Comparison of ENCODE assay signal across 19 cellular contexts in the genomic region with DNA sequence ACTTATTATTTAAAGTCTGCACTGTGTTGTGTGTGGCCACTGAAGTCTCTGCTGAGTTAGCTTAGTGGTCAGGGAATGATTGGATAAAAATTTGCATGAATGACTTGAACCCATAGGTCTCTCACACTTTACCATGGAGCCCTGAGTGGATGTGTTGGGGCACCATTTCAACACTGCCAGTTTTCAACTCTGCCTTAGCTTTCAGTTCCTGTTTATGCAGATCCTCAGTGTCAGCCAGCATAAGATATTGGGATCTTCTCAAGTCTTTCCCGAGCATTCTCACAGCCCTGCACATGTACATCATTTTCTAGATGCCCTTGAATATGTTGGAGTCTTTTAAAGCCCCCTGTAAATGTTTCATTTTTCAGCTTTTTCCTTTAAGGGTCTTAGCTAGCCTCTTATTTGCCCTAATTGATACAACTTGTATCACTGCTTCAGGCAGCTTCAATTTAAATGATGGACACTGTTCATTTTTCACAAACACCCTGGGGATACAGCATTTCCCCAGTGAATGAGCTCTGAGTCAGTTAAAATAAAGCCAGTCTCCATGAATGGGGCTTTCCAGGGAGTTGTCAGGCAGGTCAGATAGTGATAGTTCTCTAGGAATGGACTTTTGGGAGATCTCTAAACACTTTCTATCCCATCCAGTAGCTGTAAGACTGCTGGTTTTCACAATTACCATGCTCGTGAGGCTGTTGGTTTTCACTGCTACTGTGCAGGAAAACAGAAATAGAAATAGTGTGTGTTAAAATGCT.
DNase-seq lines count a peak whose midpoint lies in the region; ATAC-seq and TF ChIP-seq lines count a peak whose summit lies in the region.
"Had no signal": no experiment of that assay in that cellular context is flagged by ENCODE, and none has a peak within 500 bp of the region (broad histone marks: within the 10 kb centered on the region; RNA-seq: fewer than 3 reads in every experiment).

No MANE protein-coding gene starts in this region.

- H3K4me3 ChIP-seq in SJSA1 (no peak overlapping the region), epithelial cell of proximal tubule (ENCODE audit: low read depth, low read length) (no peak overlapping the region), osteoblast (ENCODE audit: insufficient read depth, low read length) (no peak overlapping the region), BE2C (ENCODE audit: low read depth, low read length) (no peak overlapping the region)
- H3K4me3 ChIP-seq: BLaER1 treated with 17β-estradiol and CSF1 and Interleukin-3, amounts not matched to agents 10 nM and 100 nM had no signal

- H3K36me3 ChIP-seq in SJSA1 (no peaks in the 10 kb centered on the region), osteoblast (ENCODE audit: insufficient read depth, low read length) (no peaks in the 10 kb centered on the region), BE2C (no peaks in the 10 kb centered on the region)
- H3K36me3 ChIP-seq: BLaER1 treated with 17β-estradiol and CSF1 and Interleukin-3, amounts not matched to agents 10 nM and 100 nM had no signal

- H4K20me1 ChIP-seq in osteoblast (ENCODE audit: insufficient read depth, low read length) = no peaks in the 10 kb centered on the region
- H4K20me1 ChIP-seq: BLaER1 treated with 17β-estradiol and CSF1 and Interleukin-3, amounts not matched to agents 10 nM and 100 nM had no signal

- H3K27ac ChIP-seq in SJSA1 (peak overlapping the region; percentile 91), osteoblast (ENCODE audit: low read depth, low read length) (peak overlapping the region; percentile 92)
- H3K27ac ChIP-seq: BLaER1 treated with 17β-estradiol and CSF1 and Interleukin-3, amounts not matched to agents 10 nM and 100 nM; KMS-11 had no signal

- no peak overlapping the region for H2AFZ ChIP-seq in osteoblast (ENCODE audit: low read length)

- no peak overlapping the region for H3K4me3 Mint-ChIP-seq in natural killer cell treated with Interleukin-12 subunit alpha and Interleukin-12 subunit beta and Interleukin-15 and Interleukin-18, amount 100 ng/mL, for 72 hours
- H3K4me3 Mint-ChIP-seq: activated T-cell treated with anti-CD3 and anti-CD28 coated beads, Interleukin-2, amount 50 U/mL, for 4 hours; effector memory CD8-positive, alpha-beta T cell; memory B cell; stimulated activated naive B cell treated with anti-CD40 and anti-IgM and Interleukin-4, amounts not matched to agents 10 μg/mL and 1 μg/mL and 100 μg/mL, for 72 hours had no signal

- no peak for TF ChIP-seq CTCF in epithelial cell of proximal tubule (conservative IDR thresholded peaks at IDR 0.05; ENCODE audit: low read depth, low read length)
- no peak for TF ChIP-seq CTCF in osteoblast (IDR thresholded peaks at IDR 0.05; ENCODE audit: extremely low read depth, low read depth, low read length)
- TF ChIP-seq CTCF in BE2C (IDR thresholded peaks at IDR 0.05; ENCODE audit: low read depth, low read length) = no peak

- H3K36me3 Mint-ChIP-seq in natural killer cell treated with Interleukin-12 subunit alpha and Interleukin-12 subunit beta and Interleukin-15 and Interleukin-18, amount 100 ng/mL, for 72 hours = no peaks in the 10 kb centered on the region
- H3K36me3 Mint-ChIP-seq: memory B cell; stimulated activated naive B cell treated with anti-CD40 and anti-IgM and Interleukin-4, amounts not matched to agents 10 μg/mL and 1 μg/mL and 100 μg/mL, for 72 hours had no signal

- H3K79me2 ChIP-seq in osteoblast (ENCODE audit: insufficient read depth, low read length) = no peaks in the 10 kb centered on the region

- H3K9me3 Mint-ChIP-seq in natural killer cell treated with Interleukin-12 subunit alpha and Interleukin-12 subunit beta and Interleukin-15 and Interleukin-18, amount 100 ng/mL, for 72 hours = peaks cover 26% of the 10 kb centered on the region
- H3K9me3 Mint-ChIP-seq: activated T-cell treated with anti-CD3 and anti-CD28 coated beads, Interleukin-2, amount 50 U/mL, for 4 hours had no signal

- DNase-seq in GM04503 (ENCODE audit: low read depth) = peak; percentile 37
- DNase-seq in SJSA1 (ENCODE audit: low read depth in 1 of 2, low spot score in 2 of 2) = peak in 1 of 2 experiments; percentile 31
- DNase-seq in epithelial cell of proximal tubule (ENCODE audit: low read depth) = peak; percentile 18
- DNase-seq in osteoblast (ENCODE audit: insufficient read length, low spot score, missing footprints) = no peak
- DNase-seq in BE2C = no peak
- no peak for DNase-seq in natural killer cell treated with Interleukin-12 subunit alpha and Interleukin-12 subunit beta and Interleukin-15 and Interleukin-18, amount 100 ng/mL, for 72 hours (ENCODE audit: low spot score)
- DNase-seq: activated CD4-positive, alpha-beta T cell treated with anti-CD3 and anti-CD28 coated beads for 48 hours; activated T-cell treated with anti-CD3 and anti-CD28 coated beads, Interleukin-2, amount 50 U/mL, for 4 hours; aorta; effector memory CD8-positive, alpha-beta T cell; NCI-H2081 treated with DMSO at 0.1 percent for 48 hours; stimulated activated CD4-positive, alpha-beta T cell treated with anti-CD3 and anti-CD28 coated beads, Interleukin-4, amount 100 ng/mL, for 24 hours; stimulated activated naive B cell treated with anti-CD40 and anti-IgM and Interleukin-4, amounts not matched to agents 10 μg/mL and 1 μg/mL and 100 μg/mL, for 72 hours; T-helper 1 cell had no signal

- H3K4me1 Mint-ChIP-seq in natural killer cell treated with Interleukin-12 subunit alpha and Interleukin-12 subunit beta and Interleukin-15 and Interleukin-18, amount 100 ng/mL, for 72 hours (ENCODE audit: low read depth in 2 of 2) = no peaks in the 10 kb centered on the region
- H3K4me1 Mint-ChIP-seq: memory B cell; stimulated activated naive B cell treated with anti-CD40 and anti-IgM and Interleukin-4, amounts not matched to agents 10 μg/mL and 1 μg/mL and 100 μg/mL, for 72 hours had no signal

- H3K4me1 ChIP-seq in SJSA1 (replicated peaks) = peaks cover 44% of the 10 kb centered on the region
- peaks cover 56% of the 10 kb centered on the region for H3K4me1 ChIP-seq in osteoblast (ENCODE audit: insufficient read depth, low read length)
- H3K4me1 ChIP-seq in BE2C = no peaks in the 10 kb centered on the region

- H3K27me3 ChIP-seq in SJSA1 (replicated peaks) (no peaks in the 10 kb centered on the region), osteoblast (ENCODE audit: insufficient read depth, low read length) (no peaks in the 10 kb centered on the region), BE2C (no peaks in the 10 kb centered on the region)
- H3K27me3 ChIP-seq: BLaER1 treated with 17β-estradiol and CSF1 and Interleukin-3, amounts not matched to agents 10 nM and 100 nM had no signal

- no peak overlapping the region for H3K27ac Mint-ChIP-seq in natural killer cell treated with Interleukin-12 subunit alpha and Interleukin-12 subunit beta and Interleukin-15 and Interleukin-18, amount 100 ng/mL, for 72 hours
- H3K27ac Mint-ChIP-seq: effector memory CD8-positive, alpha-beta T cell; memory B cell; stimulated activated naive B cell treated with anti-CD40 and anti-IgM and Interleukin-4, amounts not matched to agents 10 μg/mL and 1 μg/mL and 100 μg/mL, for 72 hours had no signal

- H3K9me3 ChIP-seq in SJSA1 (replicated peaks) (no peaks in the 10 kb centered on the region), osteoblast (ENCODE audit: low read depth, low read length) (no peaks in the 10 kb centered on the region), BE2C (no peaks in the 10 kb centered on the region)

- H3K4me2 ChIP-seq in osteoblast (ENCODE audit: insufficient read depth, low read length) = no peak overlapping the region
- H3K4me2 ChIP-seq: KMS-11 had no signal

- ATAC-seq in HG03280 (IDR thresholded peaks at IDR 0.05; ENCODE audit: unreplicated experiment) (no peak), HG02938 (IDR thresholded peaks at IDR 0.05; ENCODE audit: unreplicated experiment) (no peak)
- ATAC-seq in natural killer cell treated with Interleukin-12 subunit alpha and Interleukin-12 subunit beta and Interleukin-15 and Interleukin-18, amount 100 ng/mL, for 72 hours = no peak
- ATAC-seq: activated T-cell treated with anti-CD3 and anti-CD28 coated beads, Interleukin-2, amount 50 U/mL, for 4 hours; effector memory CD8-positive, alpha-beta T cell; stimulated activated naive B cell treated with anti-CD40 and anti-IgM and Interleukin-4, amounts not matched to agents 10 μg/mL and 1 μg/mL and 100 μg/mL, for 72 hours had no signal

- no peaks in the 10 kb centered on the region for H3K27me3 Mint-ChIP-seq in natural killer cell treated with Interleukin-12 subunit alpha and Interleukin-12 subunit beta and Interleukin-15 and Interleukin-18, amount 100 ng/mL, for 72 hours
- H3K27me3 Mint-ChIP-seq: effector memory CD8-positive, alpha-beta T cell; stimulated activated naive B cell treated with anti-CD40 and anti-IgM and Interleukin-4, amounts not matched to agents 10 μg/mL and 1 μg/mL and 100 μg/mL, for 72 hours had no signal

Comparison
In these comparisons a context has a peak if more than half of its experiments do, and no peak if none do; other contexts are left out.
1. DNase-seq: peak in GM04503 (single experiment) and epithelial cell of proximal tubule (single experiment); none in osteoblast (single experiment), BE2C (single experiment) and natural killer cell treated with Interleukin-12 subunit alpha and Interleukin-12 subunit beta and Interleukin-15 and Interleukin-18, amount 100 ng/mL, for 72 hours (single experiment).